ENCODE assay signal across 28 cellular contexts in genomic region chr4:185786422-185786821, GRCh38. TPM values are rescaled to one million over a fixed set of nuclear protein-coding genes. Genes with fewer than 3 reads are reported as not detected.
A peak's percentile ranks its signal among the peaks of the same experiment; 100 is the strongest.
DNase-seq lines count a peak whose midpoint lies in the region; ATAC-seq and TF ChIP-seq lines count a peak whose summit lies in the region.
"Had no signal": no experiment of that assay in that cellular context is flagged by ENCODE, and none has a peak within 500 bp of the region (broad histone marks: within the 10 kb centered on the region; RNA-seq: fewer than 3 reads in every experiment).

No MANE protein-coding gene starts in this region.

- H3K4me3 ChIP-seq in fibroblast of villous mesenchyme (ENCODE audit: low read depth, low read length) (no peak overlapping the region), right atrium auricular region (no peak overlapping the region), retinal pigment epithelial cell (ENCODE audit: low read length) (no peak overlapping the region)
- H3K4me3 ChIP-seq: SK-N-MC had no signal

- H3K36me3 ChIP-seq in right atrium auricular region = peaks cover 10% of the 10 kb centered on the region

- H3K27ac ChIP-seq in right atrium auricular region = peak overlapping the region; percentile 76 to 78
- H3K27ac ChIP-seq: HL-60, RWPE1, SK-N-MC had no signal

- CTCF ChIA-PET in GM10248 (lab: Yijun Ruan, JAX) = no interaction called here

- peaks cover 0 to 62% of the 10 kb centered on the region in 2 donors for H3K4me1 ChIP-seq in right atrium auricular region

- no peaks in the 10 kb centered on the region for H3K27me3 ChIP-seq in right atrium auricular region

- no peak for ATAC-seq in HG03565 (IDR thresholded peaks at IDR 0.05; ENCODE audit: unreplicated experiment)
- ATAC-seq: Panc1 had no signal

- no peak for TF ChIP-seq CTCF in fibroblast of villous mesenchyme (IDR thresholded peaks at IDR 0.05; ENCODE audit: insufficient read depth, low read depth, low read length)
- TF ChIP-seq CTCF in right atrium auricular region (IDR thresholded peaks at IDR 0.05) = no peak
- TF ChIP-seq CTCF in retinal pigment epithelial cell (conservative IDR thresholded peaks at IDR 0.05; ENCODE audit: low read depth, low read length) = no peak
- TF ChIP-seq CTCF in GM10248 (IDR thresholded peaks at IDR 0.05; ENCODE audit: control extremely low read depth, extremely low read depth, low read depth, missing control alignments) = no peak

- H3K9me3 ChIP-seq in right atrium auricular region = no peaks in the 10 kb centered on the region

- peak; percentile 60 for DNase-seq in NCI-H82 (lab: John Stamatoyannopoulos, UW)
- peak; percentile 39 for DNase-seq in fibroblast of villous mesenchyme (ENCODE audit: low read depth)
- DNase-seq in right atrium auricular region (ENCODE audit: low spot score) = no peak
- DNase-seq in retinal pigment epithelial cell (ENCODE audit: low read depth) = peak; percentile 72
- no peak for DNase-seq in GM10248 (ENCODE audit: extremely low spot score)
- DNase-seq in LoVo (ENCODE audit: low spot score) = no peak
- DNase-seq in T-helper 1 cell = no peak
- DNase-seq: C1 segment of cervical spinal cord; CD4-positive, alpha-beta memory T cell; COR-L47; DMS 273 treated with DMSO at 0.1 percent for 48 hours; DMS79; EL; GDM1; NCI-H1092; NCI-H1417 treated with DMSO at 0.1 percent for 48 hours; NCI-H187; NCI-H2081 treated with DMSO at 0.1 percent for 48 hours; NCI-H2171 treated with DMSO at 0.1 percent for 48 hours; NCI-H446; NCI-H526; SIG-M5 had no signal

- POLR2A ChIA-PET in GM10248 (lab: Yijun Ruan, JAX) = no interaction called here

RNA-seq across cellular contexts. Expression of gene SORBS2, which starts 25.6 kb away (rescaled TPM):
- total RNA-seq in fibroblast of villous mesenchyme (1.3 and 1.7 TPM in 2 replicates), right atrium auricular region (100 to 1,000 TPM; 530 to 741 TPM)
- total RNA-seq: A673; CD4-positive, alpha-beta memory T cell had no signal

Comparison
In these comparisons a context has a peak if more than half of its experiments do, and no peak if none do; other contexts are left out.
1. DNase-seq: peak in NCI-H82 (single experiment), fibroblast of villous mesenchyme (single experiment) and retinal pigment epithelial cell (single experiment); none in right atrium auricular region (single experiment), GM10248 (single experiment), LoVo (single experiment) and T-helper 1 cell (0 of 5).
2. RNA of gene SORBS2, which starts 25.6 kb away (total RNA-seq): 530 to 741 TPM in right atrium auricular region; 1.3 to 1.7 TPM in fibroblast of villous mesenchyme; every median in the first group is over 100 times any median in the second.